In genomic region chrX:12426420-12426819, GRCh38 we compare ENCODE assay signal across 26 cellular contexts.
"Had no signal": no experiment of that assay in that cellular context is flagged by ENCODE, and none has a peak within 500 bp of the region (broad histone marks: within the 10 kb centered on the region; RNA-seq: fewer than 3 reads in every experiment).

No MANE protein-coding gene starts in this region.

- H3K9me3 ChIP-seq: colonic mucosa, esophagus muscularis mucosa, esophagus squamous epithelium, gastrocnemius medialis, gastroesophageal sphincter, heart left ventricle, heart right ventricle had no signal

- H3K36me3 ChIP-seq: colonic mucosa, esophagus muscularis mucosa, esophagus squamous epithelium, gastrocnemius medialis, gastroesophageal sphincter, heart left ventricle, heart right ventricle had no signal

- DNase-seq: colonic mucosa; cortex of kidney; dermis blood vessel endothelial cell; effector CD4-positive, alpha-beta T cell; effector CD8-positive, alpha-beta T cell; effector memory CD4-positive, alpha-beta T cell; effector memory CD8-positive, alpha-beta T cell; endodermal cell; erythroblast; esophagus squamous epithelium; foreskin fibroblast; foreskin keratinocyte; foreskin melanocyte; gastrocnemius medialis; glutamatergic neuron; head of caudate nucleus; heart left ventricle; heart right ventricle had no signal

- H3K27ac ChIP-seq: colonic mucosa, coronary artery, epithelial cell of prostate, esophagus muscularis mucosa, esophagus squamous epithelium, foreskin keratinocyte, gastrocnemius medialis, gastroesophageal sphincter, heart left ventricle, heart right ventricle had no signal

- H3K4me1 ChIP-seq: colonic mucosa, esophagus muscularis mucosa, esophagus squamous epithelium, gastrocnemius medialis, gastroesophageal sphincter, heart left ventricle, heart right ventricle had no signal

- H3K4me3 ChIP-seq: colonic mucosa, coronary artery, esophagus muscularis mucosa, esophagus squamous epithelium, gastrocnemius medialis, gastroesophageal sphincter, heart left ventricle, heart right ventricle had no signal

- H3K27me3 ChIP-seq: esophagus muscularis mucosa, esophagus squamous epithelium, foreskin keratinocyte, gastrocnemius medialis, gastroesophageal sphincter, heart left ventricle, heart right ventricle had no signal

- FAIRE-seq: colon, endometrium, endothelial cell of umbilical vein, frontal cortex had no signal
